ENCODE assay signal across 13 cellular contexts in the genomic region with DNA sequence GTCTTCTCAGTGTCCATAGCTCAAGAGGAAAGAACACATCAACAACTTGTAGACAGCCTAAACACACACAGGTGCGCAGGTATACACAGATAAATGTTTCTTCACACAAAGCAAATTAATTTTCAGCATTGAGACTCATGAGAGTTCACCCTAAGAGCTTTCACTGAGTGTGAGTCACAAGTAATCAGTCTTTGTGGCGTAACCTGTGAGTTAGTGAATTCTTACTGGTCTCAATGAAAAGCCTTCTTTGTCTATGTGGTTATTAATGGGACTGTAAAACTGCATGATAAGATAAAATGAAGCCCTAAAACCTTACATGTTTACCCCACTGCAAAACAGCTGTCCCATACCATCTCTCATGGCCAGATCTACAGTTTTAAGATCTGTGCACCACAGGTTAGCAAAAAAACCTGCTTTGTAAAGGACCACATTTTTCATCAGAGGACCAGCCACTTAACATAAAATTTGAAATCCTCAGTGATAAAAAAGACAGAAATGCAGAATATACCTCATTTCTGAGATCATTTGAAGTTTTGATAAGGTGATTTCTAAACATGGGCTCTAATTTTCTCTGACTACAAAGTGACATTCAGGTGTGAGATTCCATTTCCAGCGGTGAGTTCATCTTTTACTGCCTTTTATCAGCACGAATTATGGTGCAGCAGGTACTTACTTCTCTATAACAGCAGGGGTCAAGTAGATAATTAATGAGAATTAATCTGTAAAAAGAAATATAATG.
DNase-seq lines count a peak whose midpoint lies in the region; ATAC-seq and TF ChIP-seq lines count a peak whose summit lies in the region.
"Had no signal": no experiment of that assay in that cellular context is flagged by ENCODE, and none has a peak within 500 bp of the region (broad histone marks: within the 10 kb centered on the region; RNA-seq: fewer than 3 reads in every experiment).

No MANE protein-coding gene starts in this region.

- H2BK5ac ChIP-seq in mesenchymal stem cell (ENCODE audit: low read depth, low read length, poor library complexity, severe bottlenecking): no peak overlapping the region

- peak; percentile 54 for DNase-seq in A172 (ENCODE audit: low spot score)
- DNase-seq in NCI-H226: peak; percentile 74
- peak; percentile 3 for DNase-seq in epithelial cell of proximal tubule (ENCODE audit: low read depth)
- peak; percentile 59 for DNase-seq in mesenchymal stem cell
- no peak for DNase-seq in NCI-H524 treated with DMSO at 0.1 percent for 48 hours (lab: John Stamatoyannopoulos, UW)
- DNase-seq in midbrain (lab: John Stamatoyannopoulos, UW): no peak
- DNase-seq: HCEC 1CT, IMR-90, islet precursor cell, NCI-H2029 had no signal

- no peak overlapping the region for H2BK120ac ChIP-seq in mesenchymal stem cell (ENCODE audit: low read depth, low read length)

- H3K27ac ChIP-seq in mesenchymal stem cell (ENCODE audit: low read length, poor library complexity, severe bottlenecking): no peak overlapping the region

- WGBS in mesenchymal stem cell: 79% methylated on average over 4 of the region's 4 CpGs

- H2BK15ac ChIP-seq in mesenchymal stem cell (ENCODE audit: low read depth, poor library complexity, severe bottlenecking): no peak overlapping the region

- no peak overlapping the region for H3K14ac ChIP-seq in mesenchymal stem cell (ENCODE audit: low read length in 2 of 2)

- H2AK5ac ChIP-seq in mesenchymal stem cell (ENCODE audit: low read length, severe bottlenecking): no peak overlapping the region

- H2BK12ac ChIP-seq in mesenchymal stem cell (ENCODE audit: low read length in 2 of 2): no peak overlapping the region

- no peaks in the 10 kb centered on the region for H3K79me1 ChIP-seq in mesenchymal stem cell (replicated peaks; ENCODE audit: low read length, poor library complexity, severe bottlenecking)

- H4K8ac ChIP-seq in mesenchymal stem cell (ENCODE audit: low read length): no peak overlapping the region

- no peak overlapping the region for H3K4me2 ChIP-seq in mesenchymal stem cell (ENCODE audit: low read length, poor library complexity, severe bottlenecking)

- H3K36me3 ChIP-seq in mesenchymal stem cell (ENCODE audit: control insufficient read depth in 1 of 2, insufficient read depth in 2 of 2, low read depth in 1 of 2, low read length in 2 of 2): no peaks in the 10 kb centered on the region

- no peaks in the 10 kb centered on the region for H3K9me3 ChIP-seq in mesenchymal stem cell (ENCODE audit: control insufficient read depth, low read length)

- H4K91ac ChIP-seq in mesenchymal stem cell (ENCODE audit: low read length): no peak overlapping the region

- no peak overlapping the region for H3K18ac ChIP-seq in mesenchymal stem cell (ENCODE audit: low read depth in 1 of 2, low read length in 2 of 2)

- no peak for TF ChIP-seq CTCF in epithelial cell of proximal tubule (conservative IDR thresholded peaks at IDR 0.05; ENCODE audit: low read depth, low read length)

- H3K9ac ChIP-seq in mesenchymal stem cell (ENCODE audit: low read length): no peak overlapping the region

- no peak overlapping the region for H3K23ac ChIP-seq in mesenchymal stem cell (ENCODE audit: low read length in 2 of 2)

- H3K4me3 ChIP-seq in epithelial cell of proximal tubule (ENCODE audit: low read depth, low read length): no peak overlapping the region
- H3K4me3 ChIP-seq in mesenchymal stem cell (ENCODE audit: insufficient read depth in 1 of 2, low read depth in 1 of 2, low read length in 2 of 2): no peak overlapping the region

- no peaks in the 10 kb centered on the region for H3K27me3 ChIP-seq in mesenchymal stem cell (ENCODE audit: control insufficient read depth in 1 of 2, insufficient read depth in 1 of 2, low read length in 2 of 2)

- H3K4me1 ChIP-seq in mesenchymal stem cell (ENCODE audit: control insufficient read depth, insufficient read depth, low read depth, low read length): no peaks in the 10 kb centered on the region

- no peak overlapping the region for H2AFZ ChIP-seq in mesenchymal stem cell (ENCODE audit: low read depth, low read length)

- no peak for ATAC-seq in HG02798 (IDR thresholded peaks at IDR 0.05; ENCODE audit: poor library complexity, unreplicated experiment)
- ATAC-seq in GM19324 (IDR thresholded peaks at IDR 0.05; ENCODE audit: low FRiP score, unreplicated experiment): no peak
- ATAC-seq: natural killer cell treated with Interleukin-12 subunit alpha and Interleukin-12 subunit beta and Interleukin-15 and Interleukin-18, amount 100 ng/mL, for 72 hours had no signal

- no peak overlapping the region for H3K4ac ChIP-seq in mesenchymal stem cell (ENCODE audit: low read depth in 1 of 2, low read length in 2 of 2)

Comparison
In these comparisons a context has a peak if more than half of its experiments do, and no peak if none do; other contexts are left out.
1. DNase-seq: peak in A172 (single experiment), NCI-H226 (single experiment), epithelial cell of proximal tubule (single experiment) and mesenchymal stem cell (single experiment); none in NCI-H524 treated with DMSO at 0.1 percent for 48 hours (single experiment) and midbrain (single experiment).